ENCODE assay signal across 8 cellular contexts in the genomic region with DNA sequence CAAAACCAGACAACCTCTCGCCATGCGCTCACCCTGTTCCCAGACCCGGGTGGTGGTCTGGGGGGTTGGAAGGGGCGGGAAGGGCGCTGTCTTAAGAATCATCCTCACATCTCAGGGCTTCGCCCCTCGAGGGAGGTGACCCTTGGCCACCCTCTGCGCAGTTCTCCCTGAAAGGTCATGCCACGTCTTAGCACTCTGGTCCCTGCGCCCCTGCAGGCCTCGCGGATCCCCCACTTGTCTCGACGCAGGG. TPM values are rescaled to one million over a fixed set of nuclear protein-coding genes. Genes with fewer than 3 reads are reported as not detected.
DNase-seq lines count a peak whose midpoint lies in the region; ATAC-seq lines count a peak whose summit lies in the region.

No MANE protein-coding gene starts in this region.

- H3K36me3 ChIP-seq in subcutaneous abdominal adipose tissue (ENCODE audit: control insufficient read depth in 5 of 5, insufficient read depth in 5 of 5, low read length in 5 of 5) = no peaks in the 10 kb centered on the region

- peak; percentile 41 for ATAC-seq in activated naive CD8-positive, alpha-beta T cell treated with anti-CD3 and anti-CD28 coated beads, Interleukin-2, amount 10 ng/mL, durations not matched to agents 7 days and 5 days (ENCODE audit: low read depth)
- ATAC-seq in GM19455 (IDR thresholded peaks at IDR 0.05; ENCODE audit: unreplicated experiment) = no peak

- POLR2A ChIA-PET in activated naive CD8-positive, alpha-beta T cell treated with anti-CD3 and anti-CD28 coated beads, Interleukin-2, amount 10 ng/mL, durations not matched to agents 7 days and 5 days (lab: Charles Lee) = interaction anchor here (1.2 kb wide), 1 partner anchor 40 kb away, joined by 6 read pairs; a partner anchor contains a TSS

- no peaks in the 10 kb centered on the region for H3K9me3 Mint-ChIP-seq in activated naive CD8-positive, alpha-beta T cell treated with anti-CD3 and anti-CD28 coated beads, Interleukin-2, amount 10 ng/mL, durations not matched to agents 7 days and 5 days

- DNase-seq in SIG-M5 treated with dmso at 0.1 percent for 504 hours (lab: John Stamatoyannopoulos, UW; ENCODE audit: unreplicated experiment) (peak; percentile 75), SIG-M5 (lab: John Stamatoyannopoulos, UW) (no peak), islet precursor cell (peak; percentile 83)
- DNase-seq in activated naive CD8-positive, alpha-beta T cell treated with anti-CD3 and anti-CD28 coated beads, Interleukin-2, amount 10 ng/mL, durations not matched to agents 7 days and 5 days = peak; percentile 57
- no peak for DNase-seq in stimulated activated naive CD4-positive, alpha-beta T cell (lab: John Stamatoyannopoulos, UW)
- DNase-seq in activated CD4-positive, alpha-beta T cell treated with anti-CD3 and anti-CD28 coated beads, Interleukin-2, amount 50 U/mL, for 4 hours = no peak

- H3K27ac Mint-ChIP-seq in activated naive CD8-positive, alpha-beta T cell treated with anti-CD3 and anti-CD28 coated beads, Interleukin-2, amount 10 ng/mL, durations not matched to agents 7 days and 5 days = no peak overlapping the region

- no peaks in the 10 kb centered on the region for H3K9me3 ChIP-seq in subcutaneous abdominal adipose tissue (ENCODE audit: control insufficient read depth in 5 of 5, low read length in 5 of 5)

- H3K4me3 Mint-ChIP-seq in activated naive CD8-positive, alpha-beta T cell treated with anti-CD3 and anti-CD28 coated beads, Interleukin-2, amount 10 ng/mL, durations not matched to agents 7 days and 5 days = peak overlapping the region; percentile 87

- H3K4me1 Mint-ChIP-seq in activated naive CD8-positive, alpha-beta T cell treated with anti-CD3 and anti-CD28 coated beads, Interleukin-2, amount 10 ng/mL, durations not matched to agents 7 days and 5 days = peaks cover 12% of the 10 kb centered on the region

- H3K36me3 Mint-ChIP-seq in activated naive CD8-positive, alpha-beta T cell treated with anti-CD3 and anti-CD28 coated beads, Interleukin-2, amount 10 ng/mL, durations not matched to agents 7 days and 5 days = peaks cover 2% of the 10 kb centered on the region

- peak overlapping the region in 4 of 5 donors; percentile 62 to 76 (median 73) for H3K4me3 ChIP-seq in subcutaneous abdominal adipose tissue (ENCODE audit: low read depth in 1 of 5, low read length in 5 of 5)

- H3K27me3 ChIP-seq in subcutaneous abdominal adipose tissue (ENCODE audit: control insufficient read depth in 5 of 5, insufficient read depth in 4 of 5, low read length in 5 of 5) = peaks cover 3 to 25% (median 5%) of the 10 kb centered on the region in 5 donors

- H3K4me1 ChIP-seq in subcutaneous abdominal adipose tissue (ENCODE audit: control insufficient read depth in 5 of 5, insufficient read depth in 5 of 5, low read length in 5 of 5) = peaks cover 0 to 23% (median 21%) of the 10 kb centered on the region in 5 donors

- no peak overlapping the region for H3K27ac ChIP-seq in subcutaneous abdominal adipose tissue (ENCODE audit: low read depth, low read length)

- peaks cover 46% of the 10 kb centered on the region for H3K27me3 Mint-ChIP-seq in activated naive CD8-positive, alpha-beta T cell treated with anti-CD3 and anti-CD28 coated beads, Interleukin-2, amount 10 ng/mL, durations not matched to agents 7 days and 5 days

- peak overlapping the region in 2 of 5 donors; percentile 45 to 70 for H3K9ac ChIP-seq in subcutaneous abdominal adipose tissue (ENCODE audit: low read length in 5 of 5)

RNA-seq across cellular contexts. Expression of a gene that starts 40.6 kb away (rescaled TPM):
- 10 to 100 TPM; 25.5 to 27.7 TPM for total RNA-seq in activated naive CD8-positive, alpha-beta T cell treated with anti-CD3 and anti-CD28 coated beads, Interleukin-2, amount 10 ng/mL, durations not matched to agents 7 days and 5 days

Comparison
In these comparisons a context has a peak if more than half of its experiments do, and no peak if none do; other contexts are left out.
1. DNase-seq: peak in SIG-M5 treated with dmso at 0.1 percent for 504 hours (single experiment), activated naive CD8-positive, alpha-beta T cell treated with anti-CD3 and anti-CD28 coated beads, Interleukin-2, amount 10 ng/mL, durations not matched to agents 7 days and 5 days (single experiment) and islet precursor cell (single experiment); none in SIG-M5 (single experiment), stimulated activated naive CD4-positive, alpha-beta T cell (0 of 6) and activated CD4-positive, alpha-beta T cell treated with anti-CD3 and anti-CD28 coated beads, Interleukin-2, amount 50 U/mL, for 4 hours (0 of 2).